Comparison of ENCODE assay signal across 1 cellular context in the genomic region with DNA sequence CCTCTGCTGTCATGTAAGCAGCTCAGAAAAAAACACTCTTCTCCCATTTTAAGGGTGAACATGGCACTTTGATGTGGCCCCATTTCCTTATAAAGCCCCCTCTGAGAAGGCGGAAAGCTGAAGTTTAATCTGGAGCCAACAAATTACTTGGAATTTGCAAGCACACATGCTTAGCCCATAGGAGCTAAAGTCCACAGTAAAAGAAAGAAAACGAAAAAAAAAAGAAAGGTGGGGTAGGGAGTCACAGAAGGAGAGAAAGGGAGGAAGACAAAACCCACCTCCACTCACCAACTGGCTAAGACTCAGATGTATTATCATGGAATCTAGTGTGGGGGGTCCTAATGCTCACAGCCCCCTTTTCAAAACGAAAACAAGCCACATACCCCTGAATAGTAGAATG.
TF ChIP-seq lines count a peak whose summit lies in the region.

No MANE protein-coding gene starts in this region.

TF ChIP-seq in K562, 482 proteins besides CTCF, POLR2A, EP300 and RAD21:
- TF ChIP-seq HOXB6 (CRISPR knock-in tag; IDR thresholded peaks at IDR 0.05; ENCODE audit: borderline replicate concordance) (no peak), SMARCB1 (IDR thresholded peaks at IDR 0.05; ENCODE audit: insufficient read length, low read depth) (no peak), CBX8 (IDR thresholded peaks at IDR 0.05; ENCODE audit: borderline replicate concordance, extremely low read depth, low read depth, low read length, poor library complexity, severe bottlenecking) (peak; percentile 96), BMI1 (IDR thresholded peaks at IDR 0.05; ENCODE audit: low read length) (0 out of 2 replicates have a peak, but pooled peaks have one; percentile 16), ZBTB17 (CRISPR knock-in tag; IDR thresholded peaks at IDR 0.05) (no peak), CBX2 (IDR thresholded peaks at IDR 0.05; ENCODE audit: insufficient read depth, low read length, poor library complexity, severe bottlenecking) (peak; percentile 97), ZBTB8A (IDR thresholded peaks at IDR 0.05; ENCODE audit: partially characterized antibody) (no peak)
- TF ChIP-seq, protein P1, sequence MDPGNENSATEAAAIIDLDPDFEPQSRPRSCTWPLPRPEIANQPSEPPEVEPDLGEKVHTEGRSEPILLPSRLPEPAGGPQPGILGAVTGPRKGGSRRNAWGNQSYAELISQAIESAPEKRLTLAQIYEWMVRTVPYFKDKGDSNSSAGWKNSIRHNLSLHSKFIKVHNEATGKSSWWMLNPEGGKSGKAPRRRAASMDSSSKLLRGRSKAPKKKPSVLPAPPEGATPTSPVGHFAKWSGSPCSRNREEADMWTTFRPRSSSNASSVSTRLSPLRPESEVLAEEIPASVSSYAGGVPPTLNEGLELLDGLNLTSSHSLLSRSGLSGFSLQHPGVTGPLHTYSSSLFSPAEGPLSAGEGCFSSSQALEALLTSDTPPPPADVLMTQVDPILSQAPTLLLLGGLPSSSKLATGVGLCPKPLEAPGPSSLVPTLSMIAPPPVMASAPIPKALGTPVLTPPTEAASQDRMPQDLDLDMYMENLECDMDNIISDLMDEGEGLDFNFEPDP (CRISPR knock-in tag; IDR thresholded peaks at IDR 0.05): no peak
